Comparison of ENCODE assay signal across 8 cellular contexts in genomic region chr12:122753213-122753571, GRCh38. TPM values are rescaled to one million over a fixed set of nuclear protein-coding genes. Genes with fewer than 3 reads are reported as not detected.
DNase-seq lines count a peak whose midpoint lies in the region; ATAC-seq and FAIRE-seq lines count a peak whose summit lies in the region.

No MANE protein-coding gene starts in this region.

- peaks cover 10 to 15% of the 10 kb centered on the region in 2 donors for H3K4me1 ChIP-seq in duodenal mucosa (ENCODE audit: control insufficient read depth in 1 of 2, insufficient read depth in 2 of 2, low read length in 2 of 2)

- no peaks in the 10 kb centered on the region for H3K9me3 Mint-ChIP-seq in natural killer cell treated with Interleukin-12 subunit alpha and Interleukin-12 subunit beta and Interleukin-15 and Interleukin-18, amount 100 ng/mL, for 72 hours

- no peaks in the 10 kb centered on the region for H3K27me3 ChIP-seq in duodenal mucosa (ENCODE audit: control insufficient read depth in 1 of 2, insufficient read depth in 2 of 2, low read length in 2 of 2)

- no peaks in the 10 kb centered on the region for H3K27me3 Mint-ChIP-seq in natural killer cell treated with Interleukin-12 subunit alpha and Interleukin-12 subunit beta and Interleukin-15 and Interleukin-18, amount 100 ng/mL, for 72 hours

- peak overlapping the region; percentile 82 to 91 for H3K27ac Mint-ChIP-seq in natural killer cell treated with Interleukin-12 subunit alpha and Interleukin-12 subunit beta and Interleukin-15 and Interleukin-18, amount 100 ng/mL, for 72 hours

- H3K27ac ChIP-seq in duodenal mucosa (ENCODE audit: low read depth, low read length): no peak overlapping the region

- no peak for FAIRE-seq in GM19239 (lab: Jason Lieb, UNC)

- H3K9me3 ChIP-seq in duodenal mucosa (ENCODE audit: control insufficient read depth in 1 of 2, low read length in 2 of 2): no peaks in the 10 kb centered on the region

- peak overlapping the region; percentile 94 to 98 for H3K4me3 ChIP-seq in duodenal mucosa (ENCODE audit: low read depth in 1 of 2, low read length in 2 of 2)

- ATAC-seq in GM18502 (IDR thresholded peaks at IDR 0.05; ENCODE audit: poor library complexity, unreplicated experiment) (peak; percentile 9), GM19452 (IDR thresholded peaks at IDR 0.05; ENCODE audit: unreplicated experiment) (no peak), GM19463 (IDR thresholded peaks at IDR 0.05; ENCODE audit: unreplicated experiment) (no peak)
- ATAC-seq in natural killer cell treated with Interleukin-12 subunit alpha and Interleukin-12 subunit beta and Interleukin-15 and Interleukin-18, amount 100 ng/mL, for 72 hours: no peak

- DNase-seq in NCI-H69 (lab: John Stamatoyannopoulos, UW): peak; percentile 40
- DNase-seq in natural killer cell treated with Interleukin-12 subunit alpha and Interleukin-12 subunit beta and Interleukin-15 and Interleukin-18, amount 100 ng/mL, for 72 hours (ENCODE audit: low spot score): no peak
- DNase-seq in NCI-H2081 (lab: John Stamatoyannopoulos, UW): no peak
- DNase-seq in GM19239 (ENCODE audit: insufficient read length, low spot score): no peak

- peak overlapping the region; percentile 94 for H3K4me3 Mint-ChIP-seq in natural killer cell treated with Interleukin-12 subunit alpha and Interleukin-12 subunit beta and Interleukin-15 and Interleukin-18, amount 100 ng/mL, for 72 hours

- H3K4me1 Mint-ChIP-seq in natural killer cell treated with Interleukin-12 subunit alpha and Interleukin-12 subunit beta and Interleukin-15 and Interleukin-18, amount 100 ng/mL, for 72 hours (ENCODE audit: low read depth in 2 of 2): peaks cover 34 to 44% of the 10 kb centered on the region in 2 donors

- peak overlapping the region; percentile 94 to 96 for H3K9ac ChIP-seq in duodenal mucosa (ENCODE audit: low read depth in 1 of 2, low read length in 2 of 2)

- H3K36me3 ChIP-seq in duodenal mucosa (ENCODE audit: control insufficient read depth in 1 of 2, insufficient read depth in 2 of 2, low read length in 2 of 2): peaks cover 16 to 21% of the 10 kb centered on the region in 2 donors

- H3K36me3 Mint-ChIP-seq in natural killer cell treated with Interleukin-12 subunit alpha and Interleukin-12 subunit beta and Interleukin-15 and Interleukin-18, amount 100 ng/mL, for 72 hours: peaks cover 40% of the 10 kb centered on the region

RNA-seq across cellular contexts. Expression of gene DENR, which starts 0.6 kb away (rescaled TPM):
- 10 to 100 TPM; 51.8 to 56.7 TPM for total RNA-seq in natural killer cell treated with Interleukin-12 subunit alpha and Interleukin-12 subunit beta and Interleukin-15 and Interleukin-18, amount 100 ng/mL, for 72 hours

RNA-seq across cellular contexts. Expression of gene CCDC62, which starts 21.2 kb away (rescaled TPM):
- total RNA-seq in natural killer cell treated with Interleukin-12 subunit alpha and Interleukin-12 subunit beta and Interleukin-15 and Interleukin-18, amount 100 ng/mL, for 72 hours: under 1 TPM; 0.50 TPM

RNA-seq across cellular contexts. Expression of gene HCAR1, which starts 22.5 kb away (rescaled TPM):
- not detected for total RNA-seq in natural killer cell treated with Interleukin-12 subunit alpha and Interleukin-12 subunit beta and Interleukin-15 and Interleukin-18, amount 100 ng/mL, for 72 hours

RNA-seq across cellular contexts. Expression of gene HCAR3, which starts 36.6 kb away (rescaled TPM):
- total RNA-seq in natural killer cell treated with Interleukin-12 subunit alpha and Interleukin-12 subunit beta and Interleukin-15 and Interleukin-18, amount 100 ng/mL, for 72 hours: under 1 TPM in 1 of 2 donors, not detected in 1; 0.50 TPM

RNA-seq across cellular contexts. Expression of gene HCAR2, which starts 50.0 kb away (rescaled TPM):
- under 1 TPM in 1 of 2 donors, not detected in 1; 0.64 TPM for total RNA-seq in natural killer cell treated with Interleukin-12 subunit alpha and Interleukin-12 subunit beta and Interleukin-15 and Interleukin-18, amount 100 ng/mL, for 72 hours
